18 cellular contexts compared by ENCODE assay signal in the genomic region with DNA sequence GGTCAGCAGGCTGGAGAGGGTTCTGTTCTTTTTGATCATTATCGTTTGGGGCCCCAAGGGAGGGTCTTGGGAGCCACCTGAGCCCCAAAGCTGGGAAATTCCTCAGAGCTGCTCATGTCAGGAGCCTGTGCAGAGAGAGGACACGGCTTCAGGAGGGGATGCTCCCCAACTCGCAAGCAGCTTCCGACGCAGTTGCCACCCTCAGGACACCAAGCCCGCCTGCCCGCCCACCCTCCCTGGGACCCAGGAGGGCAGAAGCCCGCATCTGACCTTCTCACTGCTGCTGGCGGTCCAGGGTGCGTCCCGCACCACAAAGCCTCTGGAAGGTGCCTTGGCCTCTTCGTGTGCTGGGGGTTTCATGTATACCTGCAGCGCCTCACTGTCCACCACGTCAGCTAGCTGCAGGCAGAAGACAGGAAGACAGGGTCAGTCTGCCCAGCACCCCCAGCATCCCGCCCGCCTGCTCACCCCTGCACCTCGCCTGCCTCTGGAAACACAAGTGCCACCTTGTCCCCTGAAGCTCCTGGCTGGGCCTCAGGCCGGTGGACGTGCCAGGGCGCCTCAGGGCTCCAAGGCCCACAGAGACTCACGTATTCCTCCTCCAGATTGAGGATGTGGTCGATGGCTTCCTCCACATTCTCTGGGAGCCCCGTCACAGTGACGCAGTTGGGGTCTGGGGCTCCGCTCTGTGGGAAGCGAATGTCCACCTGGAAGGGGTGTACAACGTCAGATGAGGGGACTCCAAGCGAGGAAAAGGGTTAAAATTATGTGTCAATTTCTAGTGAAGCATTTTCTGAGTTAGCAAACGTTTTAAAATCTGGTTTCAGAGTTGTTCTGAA. TPM values are rescaled to one million over a fixed set of nuclear protein-coding genes. Genes with fewer than 3 reads are reported as not detected.
DNase-seq lines count a peak whose midpoint lies in the region; ATAC-seq and TF ChIP-seq lines count a peak whose summit lies in the region.
"Had no signal": no experiment of that assay in that cellular context is flagged by ENCODE, and none has a peak within 500 bp of the region (broad histone marks: within the 10 kb centered on the region; RNA-seq: fewer than 3 reads in every experiment).

No MANE protein-coding gene starts in this region.

- DNase-seq in H7 (peak; percentile 34), heart right ventricle (no peak), mucosa of descending colon (peak in 2 of 3 donors; percentile 10 to 25), HT-29 (ENCODE audit: low spot score) (no peak)
- DNase-seq: CD4-positive, CD25-positive, alpha-beta regulatory T cell; DMS79; GOT3; NCI-H1105 treated with DMSO at 0.1 percent for 48 hours; NCI-H187 treated with DMSO at 0.1 percent for 48 hours; NCI-H774; SIG-M5 had no signal

- H3K9me3 ChIP-seq in heart right ventricle (no peaks in the 10 kb centered on the region), mucosa of descending colon (no peaks in the 10 kb centered on the region)
- H3K9me3 ChIP-seq: Peyer's patch had no signal

- intact Hi-C loops in heart right ventricle (cut with DNase I) (loop anchor here in 1 of 10 donors (10.0 kb wide), 1 partner anchor 135 kb away; no protein-coding TSS in a partner anchor), mucosa of descending colon (cut with DNase I, micrococcal nuclease) (no loop called here)

- H3K4me3 ChIP-seq in H7 (ENCODE audit: insufficient read depth, low read depth, low read length) (no peak overlapping the region), heart right ventricle (no peak overlapping the region), mucosa of descending colon (no peak overlapping the region)
- H3K4me3 ChIP-seq: Peyer's patch had no signal

- TF ChIP-seq POLR2A in GM18505 (IDR thresholded peaks at IDR 0.05; ENCODE audit: borderline replicate concordance, extremely low read depth, insufficient read depth, insufficient read length) = no peak

- ATAC-seq in heart right ventricle (peak in 1 of 8 donors; percentile 3), mucosa of descending colon (no peak), GM21529 (IDR thresholded peaks at IDR 0.05; ENCODE audit: unreplicated experiment) (no peak), GM18505 (IDR thresholded peaks at IDR 0.05; ENCODE audit: unreplicated experiment) (no peak), GM19452 (IDR thresholded peaks at IDR 0.05; ENCODE audit: unreplicated experiment) (no peak)

- H3K36me3 ChIP-seq in H7 (replicated peaks; ENCODE audit: control insufficient read depth, insufficient read depth, low read length) = peaks cover 40% of the 10 kb centered on the region
- peaks cover 0 to 99% (median 69%) of the 10 kb centered on the region in 9 donors for H3K36me3 ChIP-seq in heart right ventricle
- peaks cover 26% of the 10 kb centered on the region for H3K36me3 ChIP-seq in mucosa of descending colon (ENCODE audit: low read depth)

- 93 to 95% methylated on average over 29 of the region's 29 CpGs for WGBS in heart right ventricle, 2 donors

- H3K4me1 ChIP-seq in heart right ventricle (peaks cover 0 to 40% (median 16%) of the 10 kb centered on the region in 9 donors), mucosa of descending colon (ENCODE audit: low read depth) (no peaks in the 10 kb centered on the region)
- H3K4me1 ChIP-seq: Peyer's patch had no signal

- TF ChIP-seq CTCF in VCaP (conservative IDR thresholded peaks at IDR 0.05) (no peak), heart right ventricle (IDR thresholded peaks at IDR 0.05) (no peak), mucosa of descending colon (IDR thresholded peaks at IDR 0.05) (no peak)

- no peaks in the 10 kb centered on the region for H3K27me3 ChIP-seq in H7 (ENCODE audit: control insufficient read depth, insufficient read depth, low read length)
- H3K27me3 ChIP-seq in heart right ventricle = no peaks in the 10 kb centered on the region
- H3K27me3 ChIP-seq: Peyer's patch had no signal

- H3K27ac ChIP-seq in VCaP = peak overlapping the region; percentile 18; the same call in 1 of the 2 replicates
- peak overlapping the region in 8 of 10 donors; percentile 10 to 73 (median 59) for H3K27ac ChIP-seq in heart right ventricle
- H3K27ac ChIP-seq: HL-60, KMS-11, Peyer's patch had no signal

RNA-seq across cellular contexts. Expression of a gene that starts 41.3 kb away (rescaled TPM):
- total RNA-seq in H7 (2014; rRNA removed; shearing (Covaris generic)) = 2.0 and 4.0 TPM in 2 replicates
- total RNA-seq in heart right ventricle (1 to 10 TPM in 8 of 10 donors, under 1 TPM in 2; 0.92 to 3.0 (median 2.0) TPM), mucosa of descending colon (100 to 1,000 TPM in 1 of 3 donors, 10 to 100 TPM in 2; 33.9 to 106 (median 83.5) TPM)
- under 1 TPM; 0.61 to 0.73 TPM for polyA plus RNA-seq in heart right ventricle
- total RNA-seq in HT-29 (2014; rRNA removed; shearing (Covaris generic)) = 3.0 and 4.1 TPM in 2 replicates
- polyA plus RNA-seq: CD4-positive, CD25-positive, alpha-beta regulatory T cell had no signal

Comparison
In these comparisons a context has a peak if more than half of its experiments do, and no peak if none do; other contexts are left out.
1. DNase-seq: peak in H7 (single experiment) and mucosa of descending colon (2 of 3); none in heart right ventricle (0 of 2) and HT-29 (single experiment).